Comparison of ENCODE assay signal across 10 cellular contexts in the genomic region with DNA sequence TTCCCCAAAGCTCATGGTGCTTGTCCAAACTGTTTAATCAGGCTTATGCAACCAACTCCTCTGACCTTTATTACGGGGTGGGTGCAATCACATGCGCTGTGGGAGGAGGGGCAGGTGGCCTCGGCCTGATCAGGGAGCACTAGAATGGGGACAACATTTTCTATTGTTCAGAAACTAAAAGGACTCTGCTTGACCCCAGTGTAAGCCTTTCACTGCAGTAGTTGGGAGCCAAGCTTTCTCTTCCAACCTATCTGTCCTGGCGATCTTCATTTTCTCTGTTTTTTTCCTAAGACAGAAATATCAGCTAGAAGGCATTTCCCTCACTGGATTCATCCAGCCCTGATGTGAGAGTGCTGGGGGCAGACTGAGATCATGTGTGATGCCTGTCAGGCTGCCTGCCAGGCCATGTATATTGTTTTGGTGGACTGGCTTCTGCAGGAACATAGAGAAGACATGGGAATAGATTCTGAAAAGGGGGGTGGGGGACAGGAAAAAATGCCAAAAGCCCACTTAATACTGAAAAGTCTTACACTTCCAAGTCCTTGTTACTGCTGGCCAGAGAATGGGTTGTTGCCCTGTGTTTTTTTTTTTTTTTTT.
DNase-seq lines count a peak whose midpoint lies in the region; ATAC-seq and TF ChIP-seq lines count a peak whose summit lies in the region.
"Had no signal": no experiment of that assay in that cellular context is flagged by ENCODE, and none has a peak within 500 bp of the region (broad histone marks: within the 10 kb centered on the region; RNA-seq: fewer than 3 reads in every experiment).

No MANE protein-coding gene starts in this region.

- no CpG with 5 or more reads among the region's 4 CpGs for WGBS in neuronal stem cell (ENCODE audit: extremely low coverage in 2 of 2, insufficient read length in 2 of 2, insufficient replicate concordance in 1 of 2), 2 donors

- no peaks in the 10 kb centered on the region for H3K79me1 ChIP-seq in neuronal stem cell (ENCODE audit: low read depth, low read length)

- H2BK5ac ChIP-seq in neuronal stem cell (ENCODE audit: low read length): no peak overlapping the region

- H2BK120ac ChIP-seq in neuronal stem cell (ENCODE audit: low read depth, low read length): no peak overlapping the region

- no peak overlapping the region for H3K23ac ChIP-seq in neuronal stem cell (ENCODE audit: low read depth, low read length, poor library complexity)

- H3K9ac ChIP-seq in PC-3 (ENCODE audit: low read length) (no peak overlapping the region), neuronal stem cell (ENCODE audit: low read depth, low read length, poor library complexity) (peak overlapping the region; percentile 73)
- H3K9ac ChIP-seq: BLaER1 treated with 17β-estradiol and CSF1 and Interleukin-3, amounts not matched to agents 10 nM and 100 nM had no signal

- intact Hi-C loops in PC-3 (cut with micrococcal nuclease): no loop called here
- intact Hi-C loops in naive thymus-derived CD4-positive, alpha-beta T cell (cut with micrococcal nuclease): no loop called here

- CTCF ChIA-PET in PC-3 (lab: Charles Lee): interaction anchor here (0.5 to 0.7 kb wide), 3 partner anchors 466 to 773 kb away, joined by 3 to 5 read pairs (median 4); no protein-coding TSS in a partner anchor
- CTCF ChIA-PET in naive thymus-derived CD4-positive, alpha-beta T cell (lab: Charles Lee): no interaction called here

- no peak overlapping the region for H3K18ac ChIP-seq in neuronal stem cell (ENCODE audit: low read length)

- no peak overlapping the region for H4K8ac ChIP-seq in neuronal stem cell (ENCODE audit: low read depth, low read length)

- H3K4me3 ChIP-seq in PC-3 (ENCODE audit: low read length) (no peak overlapping the region), neuronal stem cell (ENCODE audit: low read length in 2 of 2) (no peak overlapping the region)
- H3K4me3 ChIP-seq in naive thymus-derived CD4-positive, alpha-beta T cell (ENCODE audit: low read length): no peak overlapping the region
- H3K4me3 ChIP-seq: BLaER1 treated with 17β-estradiol and CSF1 and Interleukin-3, amounts not matched to agents 10 nM and 100 nM had no signal

- peaks cover 0 to 9% (median 5%) of the 10 kb centered on the region in 7 donors for H3K4me1 Mint-ChIP-seq in naive thymus-derived CD4-positive, alpha-beta T cell

- no peak overlapping the region for H3K14ac ChIP-seq in neuronal stem cell (ENCODE audit: low read length)

- DNase-seq in ACHN (peak; percentile 43), PC-3 (peak; percentile 75), fibroblast of gingiva (ENCODE audit: low read depth) (peak; percentile 80), neuronal stem cell (ENCODE audit: low spot score) (no peak), NCI-H1105 (lab: John Stamatoyannopoulos, UW) (no peak)
- DNase-seq in naive thymus-derived CD4-positive, alpha-beta T cell: no peak
- DNase-seq: activated CD4-positive, alpha-beta T cell treated with anti-CD3 and anti-CD28 coated beads, Interleukin-2, amount 10 ng/mL, durations not matched to agents 24 days and 14 days had no signal

- peaks cover 39% of the 10 kb centered on the region for H3K4me1 ChIP-seq in PC-3 (ENCODE audit: insufficient read depth, low read length)
- peaks cover 5 to 14% of the 10 kb centered on the region in 2 donors for H3K4me1 ChIP-seq in neuronal stem cell (ENCODE audit: control insufficient read depth in 2 of 2, insufficient read depth in 1 of 2, low read depth in 1 of 2, low read length in 2 of 2)
- peaks cover 0 to 4% of the 10 kb centered on the region in 2 donors for H3K4me1 ChIP-seq in naive thymus-derived CD4-positive, alpha-beta T cell (ENCODE audit: control insufficient read depth in 2 of 2, insufficient read depth in 2 of 2, low read length in 2 of 2)

- no peak for TF ChIP-seq CTCF in PC-3 (conservative IDR thresholded peaks at IDR 0.05; ENCODE audit: low read depth, low read length)

- H3K4me3 Mint-ChIP-seq in naive thymus-derived CD4-positive, alpha-beta T cell: no peak overlapping the region
- H3K4me3 Mint-ChIP-seq: activated CD4-positive, alpha-beta T cell treated with anti-CD3 and anti-CD28 coated beads, Interleukin-2, amount 10 ng/mL, durations not matched to agents 24 days and 14 days had no signal

- POLR2A ChIA-PET in PC-3 (lab: Charles Lee; ENCODE audit: unreplicated experiment): interaction anchor here (0.5 kb wide), 1 partner anchor 115 kb away, joined by 4 read pairs; no protein-coding TSS in a partner anchor
- POLR2A ChIA-PET in naive thymus-derived CD4-positive, alpha-beta T cell (lab: Charles Lee): no interaction called here

- no peaks in the 10 kb centered on the region for H3K9me3 Mint-ChIP-seq in naive thymus-derived CD4-positive, alpha-beta T cell
- H3K9me3 Mint-ChIP-seq: activated CD4-positive, alpha-beta T cell treated with anti-CD3 and anti-CD28 coated beads, Interleukin-2, amount 10 ng/mL, durations not matched to agents 24 days and 14 days had no signal

- no peaks in the 10 kb centered on the region for H3K27me3 Mint-ChIP-seq in naive thymus-derived CD4-positive, alpha-beta T cell
- H3K27me3 Mint-ChIP-seq: activated CD4-positive, alpha-beta T cell treated with anti-CD3 and anti-CD28 coated beads, Interleukin-2, amount 10 ng/mL, durations not matched to agents 24 days and 14 days had no signal

- no peaks in the 10 kb centered on the region for H3K9me2 ChIP-seq in PC-3 (replicated peaks; ENCODE audit: low read length)

- H3K27ac ChIP-seq in PC-3 (ENCODE audit: low read length) (peak overlapping the region; percentile 30), neuronal stem cell (replicated peaks; ENCODE audit: low read length) (peak overlapping the region; percentile 5)
- H3K27ac ChIP-seq in naive thymus-derived CD4-positive, alpha-beta T cell (ENCODE audit: low read depth, low read length): no peak overlapping the region
- H3K27ac ChIP-seq: BLaER1 treated with 17β-estradiol and CSF1 and Interleukin-3, amounts not matched to agents 10 nM and 100 nM had no signal

- H3K27ac Mint-ChIP-seq in naive thymus-derived CD4-positive, alpha-beta T cell: peak overlapping the region in 1 of 9 donors; percentile 32
- H3K27ac Mint-ChIP-seq: activated CD4-positive, alpha-beta T cell treated with anti-CD3 and anti-CD28 coated beads, Interleukin-2, amount 10 ng/mL, durations not matched to agents 24 days and 14 days had no signal

- H3K4ac ChIP-seq in neuronal stem cell (ENCODE audit: low read length): no peak overlapping the region

- no peaks in the 10 kb centered on the region for H3K79me2 ChIP-seq in PC-3 (ENCODE audit: low read length)

- H3K4me2 ChIP-seq in PC-3 (ENCODE audit: low read length): peak overlapping the region; percentile 32
- H3K4me2 ChIP-seq in neuronal stem cell (ENCODE audit: insufficient read depth, low read length, poor library complexity, severe bottlenecking): no peak overlapping the region
- H3K4me2 ChIP-seq: BLaER1 treated with 17β-estradiol and CSF1 and Interleukin-3, amounts not matched to agents 10 nM and 100 nM had no signal

- H2AFZ ChIP-seq in PC-3 (ENCODE audit: low read length) (peak overlapping the region; percentile 40; the same call in 1 of the 2 replicates), neuronal stem cell (ENCODE audit: low read length) (peak overlapping the region; percentile 83)

- H3K9me3 ChIP-seq in PC-3 (ENCODE audit: low read length): no peaks in the 10 kb centered on the region
- H3K9me3 ChIP-seq in neuronal stem cell (replicated peaks in 1 of 2; ENCODE audit: control insufficient read depth in 2 of 2, insufficient read depth in 1 of 2, low read depth in 1 of 2, low read length in 2 of 2): no peaks in the 10 kb centered on the region
- H3K9me3 ChIP-seq in naive thymus-derived CD4-positive, alpha-beta T cell (ENCODE audit: control insufficient read depth in 2 of 3, low read length in 3 of 3): no peaks in the 10 kb centered on the region

- no peaks in the 10 kb centered on the region for H3K36me3 Mint-ChIP-seq in naive thymus-derived CD4-positive, alpha-beta T cell

- no peaks in the 10 kb centered on the region for H3F3A ChIP-seq in PC-3 (ENCODE audit: low read length, unreplicated experiment)

- no peak overlapping the region for H2BK15ac ChIP-seq in neuronal stem cell (ENCODE audit: low read length)

- no peak overlapping the region for H2AK5ac ChIP-seq in neuronal stem cell (ENCODE audit: low read depth, low read length)

- H3K27me3 ChIP-seq in PC-3 (ENCODE audit: low read length): no peaks in the 10 kb centered on the region
- no peaks in the 10 kb centered on the region for H3K27me3 ChIP-seq in neuronal stem cell (ENCODE audit: control insufficient read depth in 3 of 3, insufficient read depth in 3 of 3, low read depth in 1 of 3, low read length in 3 of 3)
- H3K27me3 ChIP-seq in naive thymus-derived CD4-positive, alpha-beta T cell (ENCODE audit: control insufficient read depth in 2 of 2, insufficient read depth in 2 of 2, low read length in 2 of 2): no peaks in the 10 kb centered on the region
- H3K27me3 ChIP-seq: BLaER1 treated with 17β-estradiol and CSF1 and Interleukin-3, amounts not matched to agents 10 nM and 100 nM had no signal

- no TSS peak for BruUV-seq in PC-3 (replicated peaks; lab: Mats Ljungman, UMichigan)

- in situ Hi-C loops in ACHN (cut with HindIII; ENCODE audit: low pct_ligation_motif_present, low pct_unique_long_range_greater_than_20kb, low sequenced_read_pairs): no loop called here

- H4K20me1 ChIP-seq in PC-3 (ENCODE audit: low read length): no peaks in the 10 kb centered on the region
- H4K20me1 ChIP-seq: BLaER1 treated with 17β-estradiol and CSF1 and Interleukin-3, amounts not matched to agents 10 nM and 100 nM had no signal

- no peak overlapping the region for H2BK12ac ChIP-seq in neuronal stem cell (ENCODE audit: low read length)

- peak; percentile 68; the same call in 1 of the 2 replicates for ATAC-seq in PC-3
- no peak for ATAC-seq in HG03439 (IDR thresholded peaks at IDR 0.05; ENCODE audit: unreplicated experiment)
- no peak for ATAC-seq in HG03135 (IDR thresholded peaks at IDR 0.05; ENCODE audit: unreplicated experiment)
- no peak for ATAC-seq in naive thymus-derived CD4-positive, alpha-beta T cell

- no peak overlapping the region for H4K91ac ChIP-seq in neuronal stem cell (ENCODE audit: low read depth, low read length, poor library complexity)

- no peaks in the 10 kb centered on the region for H3K36me3 ChIP-seq in PC-3 (ENCODE audit: low read depth, low read length)
- H3K36me3 ChIP-seq in neuronal stem cell (replicated peaks in 1 of 2; ENCODE audit: control insufficient read depth in 2 of 2, insufficient read depth in 2 of 2, low read length in 2 of 2): no peaks in the 10 kb centered on the region
- H3K36me3 ChIP-seq in naive thymus-derived CD4-positive, alpha-beta T cell (ENCODE audit: control insufficient read depth in 2 of 3, insufficient read depth in 3 of 3, low read length in 3 of 3): no peaks in the 10 kb centered on the region
- H3K36me3 ChIP-seq: BLaER1 treated with 17β-estradiol and CSF1 and Interleukin-3, amounts not matched to agents 10 nM and 100 nM had no signal

Comparison
In these comparisons a context has a peak if more than half of its experiments do, and no peak if none do; other contexts are left out.
1. DNase-seq: peak in ACHN (single experiment), PC-3 (single experiment) and fibroblast of gingiva (single experiment); none in neuronal stem cell (single experiment), NCI-H1105 (single experiment) and naive thymus-derived CD4-positive, alpha-beta T cell (0 of 9).